ENCODE assay signal across 23 cellular contexts in the genomic region with DNA sequence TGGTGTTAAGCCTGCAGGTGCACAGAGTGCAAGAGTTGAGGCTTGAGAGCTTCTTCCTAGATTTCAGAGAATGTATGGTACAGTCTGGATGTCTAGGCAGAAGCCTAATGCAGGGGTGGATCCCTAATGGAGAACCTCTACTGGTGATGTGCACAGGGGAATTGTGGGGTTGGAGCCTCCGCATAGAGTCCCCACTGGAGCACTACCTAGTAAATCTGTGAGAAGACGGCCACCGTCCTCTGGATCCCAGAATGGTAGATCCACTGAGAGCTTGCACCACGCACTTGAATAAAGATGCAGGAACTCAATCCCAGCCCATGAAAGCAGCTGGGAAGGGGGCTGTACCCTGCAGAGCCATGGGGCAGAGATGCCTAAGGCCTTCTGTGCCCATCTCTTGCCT.
"Had no signal": no experiment of that assay in that cellular context is flagged by ENCODE, and none has a peak within 500 bp of the region (broad histone marks: within the 10 kb centered on the region; RNA-seq: fewer than 3 reads in every experiment).

No MANE protein-coding gene starts in this region.

- H3K36me3 Mint-ChIP-seq: memory B cell; naive thymus-derived CD4-positive, alpha-beta T cell had no signal

- H3K4me1 ChIP-seq: left ventricle myocardium inferior, right atrium auricular region, right lobe of liver, stomach, testis, thyroid gland, transverse colon, upper lobe of left lung, vagina had no signal

- H3K27ac ChIP-seq: left ventricle myocardium inferior, ovary, right atrium auricular region, right lobe of liver, stomach, testis, thyroid gland, transverse colon, upper lobe of left lung, vagina had no signal

- H3K4me1 Mint-ChIP-seq: immature natural killer cell; memory B cell; naive thymus-derived CD4-positive, alpha-beta T cell had no signal

- ATAC-seq: mucosa of descending colon; naive thymus-derived CD4-positive, alpha-beta T cell; natural killer cell treated with Interleukin-12 subunit alpha and Interleukin-12 subunit beta and Interleukin-15 and Interleukin-18, amount 100 ng/mL, for 72 hours; right lobe of liver had no signal

- H3K27me3 Mint-ChIP-seq: memory B cell; naive thymus-derived CD4-positive, alpha-beta T cell; natural killer cell treated with Interleukin-12 subunit alpha and Interleukin-12 subunit beta and Interleukin-15 and Interleukin-18, amount 100 ng/mL, for 72 hours; progenitor cell of endocrine pancreas had no signal

- H3K27ac Mint-ChIP-seq: immature natural killer cell; memory B cell; naive thymus-derived CD4-positive, alpha-beta T cell; natural killer cell treated with Interleukin-12 subunit alpha and Interleukin-12 subunit beta and Interleukin-15 and Interleukin-18, amount 100 ng/mL, for 72 hours had no signal

- H3K27me3 ChIP-seq: ovary, right atrium auricular region, right lobe of liver, stomach, testis, thyroid gland, transverse colon, upper lobe of left lung, vagina had no signal

- H3K36me3 ChIP-seq: left ventricle myocardium inferior, ovary, right atrium auricular region, right lobe of liver, stomach, thyroid gland, transverse colon, upper lobe of left lung, vagina had no signal

- H3K9me3 Mint-ChIP-seq: memory B cell had no signal

- H3K4me3 ChIP-seq: left ventricle myocardium inferior, mucosa of descending colon, ovary, right atrium auricular region, right lobe of liver, stomach, testis, thyroid gland, transverse colon, upper lobe of left lung, vagina had no signal

- DNase-seq: hypothalamus; immature natural killer cell; left ventricle myocardium inferior; midbrain; mucosa of descending colon; naive thymus-derived CD4-positive, alpha-beta T cell; ovary; stimulated activated CD4-positive, alpha-beta T cell treated with anti-CD3 and anti-CD28 coated beads, Interleukin-12 subunit alpha, Interleukin-12 subunit beta, amount 100 ng/mL, for 4 hours; stimulated activated CD4-positive, alpha-beta T cell treated with anti-CD3 and anti-CD28 coated beads, Interleukin-15, amount 100 ng/mL, for 24 hours; stimulated activated CD4-positive, alpha-beta T cell treated with anti-CD3 and anti-CD28 coated beads, Interleukin-2, amount 100 ng/mL, for 24 hours; stimulated activated CD4-positive, alpha-beta T cell treated with anti-CD3 and anti-CD28 coated beads, Interleukin-4, amount 100 ng/mL, for 1 hour; stimulated activated naive CD4-positive, alpha-beta T cell; stomach; testis; thyroid gland; transverse colon; upper lobe of left lung had no signal

- H3K9me3 ChIP-seq: mucosa of descending colon, ovary, right atrium auricular region, right lobe of liver, stomach, testis, thyroid gland, transverse colon, upper lobe of left lung, vagina had no signal

- H3K4me3 Mint-ChIP-seq: immature natural killer cell; memory B cell; naive thymus-derived CD4-positive, alpha-beta T cell; natural killer cell treated with Interleukin-12 subunit alpha and Interleukin-12 subunit beta and Interleukin-15 and Interleukin-18, amount 100 ng/mL, for 72 hours had no signal
